In the genomic region with DNA sequence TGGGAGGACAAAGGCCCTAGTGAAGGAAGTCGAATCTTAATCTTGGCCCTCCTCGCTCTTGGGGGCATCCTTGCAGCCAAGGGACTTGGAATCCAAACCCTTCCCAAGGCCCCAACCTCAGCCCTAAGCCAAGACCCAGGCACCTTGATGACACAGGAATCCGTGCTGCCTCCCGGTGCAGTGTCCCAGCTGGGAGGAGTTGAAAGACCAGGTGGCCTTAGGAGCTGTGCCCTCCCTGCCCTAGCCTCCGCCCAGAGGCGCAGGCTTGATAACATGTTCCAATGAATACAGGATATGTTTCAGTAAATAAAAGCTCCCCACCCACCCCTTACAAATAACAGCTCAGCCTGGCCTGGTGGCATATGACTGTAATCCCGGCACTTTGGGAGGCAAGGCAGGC, we compare ENCODE assay signal across 22 cellular contexts. TPM values are rescaled to one million over a fixed set of nuclear protein-coding genes. Genes with fewer than 3 reads are reported as not detected.
"Had no signal": no experiment of that assay in that cellular context is flagged by ENCODE, and none has a peak within 500 bp of the region (broad histone marks: within the 10 kb centered on the region; RNA-seq: fewer than 3 reads in every experiment).

A gene (minus strand): TSS at position 208 of the 400 bp plus-strand sequence. CDS start 5,724 bp downstream, outside the sequence.

- H3K4me2 ChIP-seq: smooth muscle cell had no signal

- H3K36me3 Mint-ChIP-seq: activated CD4-positive, alpha-beta memory T cell treated with anti-CD3 and anti-CD28 coated beads for 36 hours; natural killer cell; stimulated activated memory B cell treated with anti-CD40 and anti-IgM and Interleukin-4, amounts not matched to agents 10 μg/mL and 1 μg/mL and 100 μg/mL, for 72 hours had no signal

- H3K4me1 ChIP-seq: body of pancreas, foreskin keratinocyte, lower lobe of right lung, upper lobe of left lung had no signal

- H3K27me3 Mint-ChIP-seq: activated CD4-positive, alpha-beta memory T cell treated with anti-CD3 and anti-CD28 coated beads for 36 hours; stimulated activated memory B cell treated with anti-CD40 and anti-IgM and Interleukin-4, amounts not matched to agents 10 μg/mL and 1 μg/mL and 100 μg/mL, for 72 hours had no signal

- H3K27ac Mint-ChIP-seq: activated CD4-positive, alpha-beta memory T cell treated with anti-CD3 and anti-CD28 coated beads for 36 hours; dendritic cell treated with granulocyte-macrophage colony-stimulating factor and Interleukin-4, amounts not matched to agents 40 ng/mL and 50 ng/mL, for 4 days; natural killer cell; stimulated activated memory B cell treated with anti-CD40 and anti-IgM and Interleukin-4, amounts not matched to agents 10 μg/mL and 1 μg/mL and 100 μg/mL, for 72 hours; T-helper 17 cell had no signal

- H3K9me3 ChIP-seq: body of pancreas, lower lobe of right lung, upper lobe of left lung had no signal

- H3K4me3 ChIP-seq: body of pancreas, cardiac muscle cell, lower lobe of right lung, smooth muscle cell, upper lobe of left lung had no signal

- H3K4me1 Mint-ChIP-seq: stimulated activated memory B cell treated with anti-CD40 and anti-IgM and Interleukin-4, amounts not matched to agents 10 μg/mL and 1 μg/mL and 100 μg/mL, for 72 hours had no signal

- H3K9me3 Mint-ChIP-seq: activated CD4-positive, alpha-beta memory T cell treated with anti-CD3 and anti-CD28 coated beads for 36 hours; dendritic cell treated with granulocyte-macrophage colony-stimulating factor and Interleukin-4, amounts not matched to agents 40 ng/mL and 50 ng/mL, for 4 days; natural killer cell; stimulated activated memory B cell treated with anti-CD40 and anti-IgM and Interleukin-4, amounts not matched to agents 10 μg/mL and 1 μg/mL and 100 μg/mL, for 72 hours had no signal

- H3K27me3 ChIP-seq: body of pancreas, cardiac muscle cell, upper lobe of left lung had no signal

- H3K27ac ChIP-seq: body of pancreas, cardiac muscle cell, foreskin keratinocyte, lower lobe of right lung, upper lobe of left lung had no signal

- H3K4me3 Mint-ChIP-seq: activated CD4-positive, alpha-beta memory T cell treated with anti-CD3 and anti-CD28 coated beads for 36 hours; dendritic cell treated with granulocyte-macrophage colony-stimulating factor and Interleukin-4, amounts not matched to agents 40 ng/mL and 50 ng/mL, for 4 days; natural killer cell; stimulated activated memory B cell treated with anti-CD40 and anti-IgM and Interleukin-4, amounts not matched to agents 10 μg/mL and 1 μg/mL and 100 μg/mL, for 72 hours; T-helper 17 cell had no signal

- ATAC-seq: body of pancreas, foreskin keratinocyte, left lobe of liver, natural killer cell, sciatic nerve, T-helper 17 cell had no signal

- H3K36me3 ChIP-seq: cardiac muscle cell, lower lobe of right lung, upper lobe of left lung had no signal

- DNase-seq: activated CD4-positive, alpha-beta memory T cell treated with anti-CD3 and anti-CD28 coated beads for 36 hours; activated CD4-positive, alpha-beta T cell treated with anti-CD3 and anti-CD28 coated beads for 48 hours; activated CD4-positive, CD25-positive, alpha-beta regulatory T cell; activated naive CD4-positive, alpha-beta T cell treated with anti-CD3 and anti-CD28 coated beads, Interleukin-2, amount 50 U/mL, for 16 hours; anterior cingulate cortex; body of pancreas; effector CD8-positive, alpha-beta T cell; erythroblast; foreskin keratinocyte; lower lobe of right lung; mesendoderm; natural killer cell; stimulated activated CD4-positive, alpha-beta T cell treated with anti-CD3 and anti-CD28 coated beads, Interleukin-15, amount 100 ng/mL, for 24 hours; SW 1271; T-helper 17 cell had no signal

RNA-seq across cellular contexts. Expression of the gene that starts here (rescaled TPM):
- total RNA-seq: body of pancreas, left lobe of liver, natural killer cell, smooth muscle cell had no signal
- polyA plus RNA-seq: cardiac muscle cell, foreskin keratinocyte, smooth muscle cell had no signal
